ENCODE assay signal across 11 cellular contexts in the genomic region with DNA sequence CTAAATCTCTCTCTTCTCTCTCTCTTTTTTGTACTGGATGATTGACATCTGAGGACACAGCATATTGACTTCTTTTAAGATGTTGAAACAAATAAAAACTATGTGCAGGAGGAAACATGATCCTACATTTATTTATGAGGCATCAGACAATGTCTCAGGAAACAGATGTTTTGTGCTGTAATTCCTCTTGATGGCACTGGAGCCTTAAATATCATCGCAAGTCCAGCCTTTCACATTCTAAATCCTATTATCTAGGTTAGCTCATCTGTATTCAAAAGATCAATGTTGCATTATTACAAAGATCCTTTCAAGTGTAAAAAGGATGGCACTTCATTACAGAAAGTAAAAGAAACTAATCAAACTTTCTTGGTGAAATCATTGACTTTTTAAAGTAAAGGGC.
DNase-seq lines count a peak whose midpoint lies in the region; ATAC-seq and TF ChIP-seq lines count a peak whose summit lies in the region.
"Had no signal": no experiment of that assay in that cellular context is flagged by ENCODE, and none has a peak within 500 bp of the region (broad histone marks: within the 10 kb centered on the region; RNA-seq: fewer than 3 reads in every experiment).

No MANE protein-coding gene starts in this region.

- H3K9me2 ChIP-seq in Loucy (replicated peaks; ENCODE audit: low read depth, low read length), result no peaks in the 10 kb centered on the region

- WGBS in esophagus squamous epithelium, 2 donors, result 24 to 38% methylated on average over 1 of the region's 1 CpG

- H4K20me1 ChIP-seq in Loucy (ENCODE audit: insufficient read depth, low read length, poor library complexity, severe bottlenecking), result no peaks in the 10 kb centered on the region

- in situ Hi-C loops in astrocyte of the cerebellum (cut with HindIII; ENCODE audit: low sequenced_read_pairs), result loop anchor here (25.0 kb wide), 2 partner anchors 443 to 918 kb away; no protein-coding TSS in a partner anchor

- H3K27ac ChIP-seq in esophagus squamous epithelium, result no peak overlapping the region
- H3K27ac ChIP-seq: uterus had no signal

- no peak overlapping the region for H3K4me2 ChIP-seq in Loucy (ENCODE audit: low read depth, low read length, poor library complexity, severe bottlenecking)

- no peaks in the 10 kb centered on the region for H3K27me3 ChIP-seq in Loucy (ENCODE audit: insufficient read depth, low read length, poor library complexity, severe bottlenecking)
- peaks cover 0 to 35% (median 0%) of the 10 kb centered on the region in 4 donors for H3K27me3 ChIP-seq in esophagus squamous epithelium
- H3K27me3 ChIP-seq: uterus had no signal

- no peaks in the 10 kb centered on the region for H3K79me2 ChIP-seq in Loucy (ENCODE audit: insufficient read depth, low read length)

- no peak overlapping the region for H2AFZ ChIP-seq in Loucy (ENCODE audit: low read length)

- H3F3A ChIP-seq in Loucy (ENCODE audit: low read depth), result no peaks in the 10 kb centered on the region

- peak; percentile 21 for TF ChIP-seq CTCF in Loucy (conservative IDR thresholded peaks at IDR 0.05; ENCODE audit: low read length)
- TF ChIP-seq CTCF in astrocyte of the cerebellum (IDR thresholded peaks at IDR 0.05; ENCODE audit: low read depth, low read length, missing control alignments), result peak; percentile 37
- no peak for TF ChIP-seq CTCF in esophagus squamous epithelium (IDR thresholded peaks at IDR 0.05)

- no peak for ATAC-seq in GM18511 (IDR thresholded peaks at IDR 0.05; ENCODE audit: unreplicated experiment)
- no peak for ATAC-seq in GM18519 (IDR thresholded peaks at IDR 0.05; ENCODE audit: low FRiP score, unreplicated experiment)
- ATAC-seq in GM21717 (IDR thresholded peaks at IDR 0.05; ENCODE audit: unreplicated experiment), result no peak
- ATAC-seq: activated CD4-positive, CD25-positive, alpha-beta regulatory T cell treated with anti-CD3 and anti-CD28 coated beads, Interleukin-2, amount 50 U/mL, for 24 hours had no signal

- no peak overlapping the region for H3K9ac ChIP-seq in Loucy (ENCODE audit: low read depth, low read length, poor library complexity, severe bottlenecking)

- DNase-seq in DMS53 treated with DMSO at 0.1 percent for 48 hours (lab: John Stamatoyannopoulos, UW; ENCODE audit: unreplicated experiment) (peak; percentile 49), astrocyte of the cerebellum (ENCODE audit: low read depth) (peak; percentile 48), myocyte (ENCODE audit: low read depth) (peak; percentile 12), esophagus squamous epithelium (lab: John Stamatoyannopoulos, UW) (no peak)
- DNase-seq: activated naive CD4-positive, alpha-beta T cell treated with Interleukin-2 at 50 U/mL for 16 hours; uterus had no signal

- no peak for TF ChIP-seq POLR2A in esophagus squamous epithelium (IDR thresholded peaks at IDR 0.05)

- H3K4me1 ChIP-seq in Loucy (ENCODE audit: insufficient read depth, low read length, poor library complexity, severe bottlenecking), result no peaks in the 10 kb centered on the region
- H3K4me1 ChIP-seq in esophagus squamous epithelium, result peaks cover 10 to 23% (median 11%) of the 10 kb centered on the region in 3 donors
- H3K4me1 ChIP-seq: uterus had no signal

- intact Hi-C loops in esophagus squamous epithelium (cut with DNase I), result loop anchor here (10.0 kb wide), 1 partner anchor 936 kb away; no protein-coding TSS in a partner anchor

- no peak overlapping the region for H3K4me3 ChIP-seq in Loucy (ENCODE audit: low read length, poor library complexity, severe bottlenecking)
- no peak overlapping the region for H3K4me3 ChIP-seq in astrocyte of the cerebellum (ENCODE audit: low read depth, low read length)
- no peak overlapping the region for H3K4me3 ChIP-seq in esophagus squamous epithelium
- H3K4me3 ChIP-seq: uterus had no signal

- H3K36me3 ChIP-seq in Loucy (ENCODE audit: insufficient read depth, low read length) (no peaks in the 10 kb centered on the region), esophagus squamous epithelium (no peaks in the 10 kb centered on the region)
- H3K36me3 ChIP-seq: uterus had no signal

- H3K9me3 ChIP-seq in Loucy (ENCODE audit: insufficient read depth, low read depth, low read length) (no peaks in the 10 kb centered on the region), esophagus squamous epithelium (no peaks in the 10 kb centered on the region)
- H3K9me3 ChIP-seq: uterus had no signal

Comparison
In these comparisons a context has a peak if more than half of its experiments do, and no peak if none do; other contexts are left out.
1. CTCF ChIP-seq: peak in Loucy (single experiment) and astrocyte of the cerebellum (single experiment); none in esophagus squamous epithelium (0 of 6).